8 cellular contexts compared by ENCODE assay signal in genomic region chr1:209756608-209757445, GRCh38. TPM values are rescaled to one million over a fixed set of nuclear protein-coding genes. Genes with fewer than 3 reads are reported as not detected.
DNase-seq lines count a peak whose midpoint lies in the region; ATAC-seq and TF ChIP-seq lines count a peak whose summit lies in the region.

No MANE protein-coding gene starts in this region.

- H3K27ac Mint-ChIP-seq in activated CD8-positive, alpha-beta T cell treated with anti-CD3 and anti-CD28 coated beads, Interleukin-2, amount 10 ng/mL, durations not matched to agents 7 days and 5 days, result peak overlapping the region; percentile 97

- H3K36me3 ChIP-seq in lower lobe of right lung (no peaks in the 10 kb centered on the region), A673 (ENCODE audit: insufficient read depth, low read length, poor library complexity, severe bottlenecking) (no peaks in the 10 kb centered on the region)

- DNase-seq in activated effector memory CD4-positive, alpha-beta T cell treated with anti-CD3 and anti-CD28 coated beads, Interleukin-2, amount 50 U/mL, for 16 hours, result peak; percentile 78
- DNase-seq in activated effector memory CD4-positive, alpha-beta T cell treated with Interleukin-2 at 50 U/mL for 16 hours, result no peak
- peak; percentile 57 for DNase-seq in activated CD8-positive, alpha-beta T cell treated with anti-CD3 and anti-CD28 coated beads, Interleukin-2, amount 10 ng/mL, durations not matched to agents 7 days and 5 days
- DNase-seq in lower lobe of right lung, result peak; percentile 58
- DNase-seq in NCI-H1417 treated with DMSO at 0.1 percent for 48 hours (lab: John Stamatoyannopoulos, UW), result no peak
- DNase-seq in iPS-NIHi7 (ENCODE audit: extremely low spot score), result no peak
- no peak for DNase-seq in A673 (ENCODE audit: low spot score)

- H3K4me3 ChIP-seq in lower lobe of right lung (peak overlapping the region; percentile 46), A673 (ENCODE audit: low read depth, low read length, poor library complexity, severe bottlenecking) (no peak overlapping the region)

- POLR2A ChIA-PET in activated CD8-positive, alpha-beta T cell treated with anti-CD3 and anti-CD28 coated beads, Interleukin-2, amount 10 ng/mL, durations not matched to agents 7 days and 5 days (lab: Charles Lee), result interaction anchor here (0.7 to 9.7 kb wide), 5 partner anchors 10 to 26 kb away, joined by 3 to 241 read pairs (median 6); no protein-coding TSS in a partner anchor
- POLR2A ChIA-PET in A673 (lab: Charles Lee; ENCODE audit: low non-redundant PET), result no interaction called here

- H3K36me3 Mint-ChIP-seq in activated CD8-positive, alpha-beta T cell treated with anti-CD3 and anti-CD28 coated beads, Interleukin-2, amount 10 ng/mL, durations not matched to agents 7 days and 5 days (ENCODE audit: low read depth), result peaks cover 60% of the 10 kb centered on the region

- H3K4me1 ChIP-seq in lower lobe of right lung, result no peaks in the 10 kb centered on the region
- H3K4me1 ChIP-seq in A673 (ENCODE audit: insufficient read depth, low read length, poor library complexity, severe bottlenecking), result no peaks in the 10 kb centered on the region

- peak overlapping the region; percentile 93 for H3K4me3 Mint-ChIP-seq in activated CD8-positive, alpha-beta T cell treated with anti-CD3 and anti-CD28 coated beads, Interleukin-2, amount 10 ng/mL, durations not matched to agents 7 days and 5 days

- TF ChIP-seq CTCF in lower lobe of right lung (IDR thresholded peaks at IDR 0.05) (no peak), A673 (conservative IDR thresholded peaks at IDR 0.05; ENCODE audit: low read depth, low read length) (no peak)

- BruUV-seq in A673 (replicated peaks; lab: Mats Ljungman, UMichigan), result no TSS peak

- CTCF ChIA-PET in activated CD8-positive, alpha-beta T cell treated with anti-CD3 and anti-CD28 coated beads, Interleukin-2, amount 10 ng/mL, durations not matched to agents 7 days and 5 days (lab: Charles Lee), result interaction anchor here (1.2 to 15.3 kb wide), 9 partner anchors 3 to 190 kb away, joined by 3 to 336 read pairs (median 5); partner anchors contain the start of genes C1orf74 and TRAF3IP3
- CTCF ChIA-PET in A673 (lab: Charles Lee), result no interaction called here

- H3K9me3 ChIP-seq in lower lobe of right lung (no peaks in the 10 kb centered on the region), A673 (ENCODE audit: low read depth, low read length, poor library complexity, severe bottlenecking) (no peaks in the 10 kb centered on the region)

- intact Hi-C loops in lower lobe of right lung (cut with DNase I) (no loop called here), A673 (cut with micrococcal nuclease; ENCODE audit: unreplicated experiment) (no loop called here)

- H3K27me3 ChIP-seq in lower lobe of right lung (ENCODE audit: low read depth) (no peaks in the 10 kb centered on the region), A673 (replicated peaks; ENCODE audit: insufficient read depth, low read depth, low read length, poor library complexity) (no peaks in the 10 kb centered on the region)

- H3K27ac ChIP-seq in lower lobe of right lung, result peak overlapping the region; percentile 69
- H3K27ac ChIP-seq in A673 (ENCODE audit: low read depth, low read length, poor library complexity, severe bottlenecking), result no peak overlapping the region

- H3K4me1 Mint-ChIP-seq in activated CD8-positive, alpha-beta T cell treated with anti-CD3 and anti-CD28 coated beads, Interleukin-2, amount 10 ng/mL, durations not matched to agents 7 days and 5 days (ENCODE audit: low read depth), result peaks cover 73% of the 10 kb centered on the region

- peak; percentile 37 for ATAC-seq in HG03354 (IDR thresholded peaks at IDR 0.05; ENCODE audit: poor library complexity, severe bottlenecking, unreplicated experiment)
- ATAC-seq in activated CD8-positive, alpha-beta T cell treated with anti-CD3 and anti-CD28 coated beads, Interleukin-2, amount 10 ng/mL, durations not matched to agents 7 days and 5 days, result peak; percentile 57
- ATAC-seq in lower lobe of right lung, result peak; percentile 53 to 65

- H3K27me3 Mint-ChIP-seq in activated CD8-positive, alpha-beta T cell treated with anti-CD3 and anti-CD28 coated beads, Interleukin-2, amount 10 ng/mL, durations not matched to agents 7 days and 5 days (ENCODE audit: low read depth), result no peaks in the 10 kb centered on the region

- no peaks in the 10 kb centered on the region for H3K9me3 Mint-ChIP-seq in activated CD8-positive, alpha-beta T cell treated with anti-CD3 and anti-CD28 coated beads, Interleukin-2, amount 10 ng/mL, durations not matched to agents 7 days and 5 days (ENCODE audit: insufficient read depth)

RNA-seq across cellular contexts. Expression of gene TRAF3IP3, which starts 1.0 kb away (rescaled TPM):
- total RNA-seq in activated CD8-positive, alpha-beta T cell treated with anti-CD3 and anti-CD28 coated beads, Interleukin-2, amount 10 ng/mL, durations not matched to agents 7 days and 5 days, result 100 to 1,000 TPM; 319 to 322 TPM
- 12.4 TPM for total RNA-seq in lower lobe of right lung
- 1.2 and 1.6 TPM in 2 replicates for total RNA-seq in A673 (2021)

RNA-seq across cellular contexts. Expression of gene C1orf74, which starts 27.5 kb away (rescaled TPM):
- 1 to 10 TPM; 2.5 to 2.6 TPM for total RNA-seq in activated CD8-positive, alpha-beta T cell treated with anti-CD3 and anti-CD28 coated beads, Interleukin-2, amount 10 ng/mL, durations not matched to agents 7 days and 5 days
- total RNA-seq in lower lobe of right lung, result 1.6 TPM
- total RNA-seq in A673 (2021), result 4.2 and 5.0 TPM in 2 replicates

RNA-seq across cellular contexts. Expression of gene IRF6, which starts 49.1 kb away (rescaled TPM):
- under 1 TPM; 0.16 to 0.21 TPM for total RNA-seq in activated CD8-positive, alpha-beta T cell treated with anti-CD3 and anti-CD28 coated beads, Interleukin-2, amount 10 ng/mL, durations not matched to agents 7 days and 5 days
- 18.2 TPM for total RNA-seq in lower lobe of right lung
- 0.17 and 0.28 TPM in 2 replicates for total RNA-seq in A673 (2021)

RNA-seq across cellular contexts. Expression of gene HSD11B1, which starts 52.2 kb away (rescaled TPM):
- total RNA-seq in activated CD8-positive, alpha-beta T cell treated with anti-CD3 and anti-CD28 coated beads, Interleukin-2, amount 10 ng/mL, durations not matched to agents 7 days and 5 days, result not detected
- total RNA-seq in lower lobe of right lung (11.6 TPM), A673 (2021) (not detected in 2 replicates)

Comparison
In these comparisons a context has a peak if more than half of its experiments do, and no peak if none do; other contexts are left out.
1. DNase-seq: peak in activated effector memory CD4-positive, alpha-beta T cell treated with anti-CD3 and anti-CD28 coated beads, Interleukin-2, amount 50 U/mL, for 16 hours (single experiment), activated CD8-positive, alpha-beta T cell treated with anti-CD3 and anti-CD28 coated beads, Interleukin-2, amount 10 ng/mL, durations not matched to agents 7 days and 5 days (single experiment) and lower lobe of right lung (single experiment); none in activated effector memory CD4-positive, alpha-beta T cell treated with Interleukin-2 at 50 U/mL for 16 hours (single experiment), NCI-H1417 treated with DMSO at 0.1 percent for 48 hours (single experiment), iPS-NIHi7 (single experiment) and A673 (single experiment).
2. RNA of gene TRAF3IP3, which starts 1.0 kb away (total RNA-seq): 319 to 322 TPM in activated CD8-positive, alpha-beta T cell treated with anti-CD3 and anti-CD28 coated beads, Interleukin-2, amount 10 ng/mL, durations not matched to agents 7 days and 5 days; 12.4 TPM in lower lobe of right lung (single experiment) and 1.2 to 1.6 TPM in A673; every median in the first group is over 10 times any median in the second.
3. RNA of gene IRF6, which starts 49.1 kb away (total RNA-seq): 18.2 TPM in lower lobe of right lung (single experiment); 0.16 to 0.21 TPM in activated CD8-positive, alpha-beta T cell treated with anti-CD3 and anti-CD28 coated beads, Interleukin-2, amount 10 ng/mL, durations not matched to agents 7 days and 5 days and 0.17 to 0.28 TPM in A673; every median in the first group is over 10 times any median in the second.
4. Peak in every context shown above with its lines, with median percentiles within 50 percentile points of each other: ATAC-seq.